ENCODE assay signal across 1 cellular context in genomic region chr2:227759411-227760113, GRCh38.
TF ChIP-seq lines count a peak whose summit lies in the region.

No MANE protein-coding gene starts in this region.

TF ChIP-seq in HepG2, 621 proteins besides CTCF, POLR2A, EP300 and RAD21 (continued from another document):
- TF ChIP-seq, protein P1, sequence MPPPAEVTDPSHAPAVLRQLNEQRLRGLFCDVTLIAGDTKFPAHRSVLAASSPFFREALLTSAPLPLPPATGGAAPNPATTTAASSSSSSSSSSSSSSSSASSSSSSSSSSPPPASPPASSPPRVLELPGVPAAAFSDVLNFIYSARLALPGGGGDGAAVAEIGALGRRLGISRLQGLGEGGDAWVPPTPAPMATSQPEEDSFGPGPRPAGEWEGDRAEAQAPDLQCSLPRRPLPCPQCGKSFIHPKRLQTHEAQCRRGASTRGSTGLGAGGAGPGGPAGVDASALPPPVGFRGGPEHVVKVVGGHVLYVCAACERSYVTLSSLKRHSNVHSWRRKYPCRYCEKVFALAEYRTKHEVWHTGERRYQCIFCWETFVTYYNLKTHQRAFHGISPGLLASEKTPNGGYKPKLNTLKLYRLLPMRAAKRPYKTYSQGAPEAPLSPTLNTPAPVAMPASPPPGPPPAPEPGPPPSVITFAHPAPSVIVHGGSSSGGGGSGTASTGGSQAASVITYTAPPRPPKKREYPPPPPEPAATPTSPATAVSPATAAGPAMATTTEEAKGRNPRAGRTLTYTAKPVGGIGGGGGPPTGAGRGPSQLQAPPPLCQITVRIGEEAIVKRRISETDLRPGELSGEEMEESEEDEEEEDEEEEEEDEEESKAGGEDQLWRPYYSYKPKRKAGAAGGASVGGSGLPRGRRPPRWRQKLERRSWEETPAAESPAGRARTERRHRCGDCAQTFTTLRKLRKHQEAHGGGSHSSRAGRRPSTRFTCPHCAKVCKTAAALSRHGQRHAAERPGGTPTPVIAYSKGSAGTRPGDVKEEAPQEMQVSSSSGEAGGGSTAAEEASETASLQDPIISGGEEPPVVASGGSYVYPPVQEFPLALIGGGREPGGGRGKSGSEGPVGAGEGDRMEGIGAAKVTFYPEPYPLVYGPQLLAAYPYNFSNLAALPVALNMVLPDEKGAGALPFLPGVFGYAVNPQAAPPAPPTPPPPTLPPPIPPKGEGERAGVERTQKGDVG (CRISPR knock-in tag; IDR thresholded peaks at IDR 0.05; ENCODE audit: borderline replicate concordance) = peak; percentile 38; the same call in 1 of the 2 replicates
